Comparison of ENCODE assay signal across 9 cellular contexts in the genomic region with DNA sequence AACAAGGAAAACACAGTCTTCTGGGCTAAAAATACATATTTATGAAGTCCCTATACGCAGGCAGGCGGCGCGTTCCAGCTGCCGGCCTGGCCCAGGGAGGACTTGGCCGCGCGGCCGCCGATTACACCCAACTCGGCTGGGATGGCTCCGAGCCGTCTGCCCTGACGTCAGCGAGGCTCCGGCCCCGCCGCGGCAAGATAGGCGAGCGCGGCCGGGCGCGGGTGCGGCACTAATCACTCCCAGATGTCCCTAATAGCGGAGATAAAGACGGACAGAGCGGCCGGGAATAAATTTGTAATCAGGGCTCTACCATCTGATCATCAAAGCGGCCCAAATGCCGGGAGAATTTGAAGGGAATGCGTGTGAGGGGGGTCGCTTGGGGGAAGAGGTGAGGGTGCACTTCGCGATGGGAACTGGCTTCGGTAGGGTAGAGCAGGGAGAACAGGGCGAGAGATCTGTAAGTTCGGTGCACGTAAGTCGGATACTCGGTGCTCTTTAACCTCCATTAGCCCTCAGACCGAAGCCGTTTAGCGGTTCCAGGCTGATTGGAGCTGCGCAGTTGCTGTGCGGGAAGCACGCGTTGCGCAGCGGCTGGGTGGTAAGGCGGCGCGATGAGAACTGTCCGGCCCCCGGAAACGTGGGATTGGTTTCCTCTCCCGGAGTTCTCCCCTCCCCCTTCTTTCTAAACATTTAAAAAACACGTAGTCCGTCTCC. TPM values are rescaled to one million over a fixed set of nuclear protein-coding genes. Genes with fewer than 3 reads are reported as not detected.
DNase-seq lines count a peak whose midpoint lies in the region; ATAC-seq and TF ChIP-seq lines count a peak whose summit lies in the region.
"Had no signal": no experiment of that assay in that cellular context is flagged by ENCODE, and none has a peak within 500 bp of the region (broad histone marks: within the 10 kb centered on the region; RNA-seq: fewer than 3 reads in every experiment).

No MANE protein-coding gene starts in this region.

- H3K18ac ChIP-seq in mesendoderm (ENCODE audit: low read length), result no peak overlapping the region

- peak; percentile 75 for DNase-seq in ELF-1 (ENCODE audit: low read depth, low spot score)
- DNase-seq in NCI-H345 treated with DMSO at 0.1 percent for 48 hours (lab: John Stamatoyannopoulos, UW; ENCODE audit: unreplicated experiment), result peak; percentile 12
- DNase-seq in effector memory CD4-positive, alpha-beta T cell, result no peak
- DNase-seq in mesendoderm, result peak; percentile 80
- DNase-seq in aorta, result peak; percentile 91 to 93
- no peak for DNase-seq in SHP77 (lab: John Stamatoyannopoulos, UW)
- DNase-seq in MM.1S, result no peak
- DNase-seq in activated T-cell treated with anti-CD3 and anti-CD28 coated beads, Interleukin-2, amount 50 U/mL, for 48 hours, result no peak

- H2AFZ ChIP-seq in MM.1S (ENCODE audit: low read length), result no peak overlapping the region

- H3K9me3 ChIP-seq in effector memory CD4-positive, alpha-beta T cell (ENCODE audit: control insufficient read depth, low read length), result peaks cover 13% of the 10 kb centered on the region
- H3K9me3 ChIP-seq in aorta (ENCODE audit: control insufficient read depth, low read length) (no peaks in the 10 kb centered on the region), MM.1S (replicated peaks; ENCODE audit: insufficient read depth, low read length) (no peaks in the 10 kb centered on the region)

- no peaks in the 10 kb centered on the region for H4K20me1 ChIP-seq in MM.1S (ENCODE audit: insufficient read depth, low read length)

- no peak overlapping the region for H3K27ac ChIP-seq in effector memory CD4-positive, alpha-beta T cell (ENCODE audit: insufficient read depth, low read length, poor library complexity, severe bottlenecking)
- no peak overlapping the region for H3K27ac ChIP-seq in mesendoderm (ENCODE audit: low read depth, low read length)
- peak overlapping the region; percentile 78 to 98 for H3K27ac ChIP-seq in aorta (ENCODE audit: low read depth in 1 of 2, low read length in 2 of 2)
- H3K27ac ChIP-seq in MM.1S (ENCODE audit: low read length), result no peak overlapping the region

- H3K27me3 ChIP-seq in effector memory CD4-positive, alpha-beta T cell (replicated peaks; ENCODE audit: control insufficient read depth, insufficient read depth, low read length, poor library complexity, severe bottlenecking), result peaks cover 93% of the 10 kb centered on the region
- H3K27me3 ChIP-seq in mesendoderm (ENCODE audit: insufficient read depth, low read length, poor library complexity) (peaks cover 86% of the 10 kb centered on the region), aorta (ENCODE audit: control insufficient read depth in 1 of 2, insufficient read depth in 2 of 2, low read length in 1 of 2) (no peaks in the 10 kb centered on the region), MM.1S (replicated peaks; ENCODE audit: insufficient read depth, low read length) (no peaks in the 10 kb centered on the region)

- intact Hi-C loops in aorta (cut with DNase I), result loop anchor here in 1 of 2 donors (2.0 kb wide), 1 partner anchor 152 kb away; the partner anchor contains the start of gene SAP30

- H3K23ac ChIP-seq in mesendoderm (ENCODE audit: low read length), result no peak overlapping the region

- peak overlapping the region; percentile 64 for H3K4me2 ChIP-seq in mesendoderm (ENCODE audit: low read length)
- H3K4me2 ChIP-seq in MM.1S (ENCODE audit: low read depth, low read length), result no peak overlapping the region

- no peak for TF ChIP-seq CTCF in MM.1S (IDR thresholded peaks at IDR 0.05; ENCODE audit: low read length)

- no CpG with 5 or more reads among the region's 60 CpGs for WGBS in mesendoderm (ENCODE audit: extremely low coverage, insufficient coverage, low lambda C conversion rate)
- WGBS in aorta, 2 donors, result 1% methylated on average over 60 of the region's 60 CpGs

- H2AK5ac ChIP-seq in mesendoderm (ENCODE audit: low read length), result no peak overlapping the region

- peaks cover 12% of the 10 kb centered on the region for H3K4me1 ChIP-seq in effector memory CD4-positive, alpha-beta T cell (ENCODE audit: control insufficient read depth, insufficient read depth, low read length, poor library complexity, severe bottlenecking)
- H3K4me1 ChIP-seq in mesendoderm (ENCODE audit: control insufficient read depth, low read depth, low read length) (peaks cover 4% of the 10 kb centered on the region), aorta (ENCODE audit: control insufficient read depth in 1 of 2, insufficient read depth in 2 of 2, low read length in 2 of 2) (no peaks in the 10 kb centered on the region), MM.1S (ENCODE audit: low read length) (no peaks in the 10 kb centered on the region)

- H3K9ac ChIP-seq in mesendoderm (ENCODE audit: low read length) (no peak overlapping the region), MM.1S (ENCODE audit: low read length) (no peak overlapping the region)

- no peak overlapping the region for H2BK5ac ChIP-seq in mesendoderm (ENCODE audit: low read length)

- H2BK120ac ChIP-seq in mesendoderm (ENCODE audit: low read depth, low read length), result no peak overlapping the region

- no peaks in the 10 kb centered on the region for H3K79me1 ChIP-seq in mesendoderm (ENCODE audit: low read length)

- H3K4me3 ChIP-seq in effector memory CD4-positive, alpha-beta T cell (ENCODE audit: insufficient read depth, low read depth, low read length, poor library complexity, severe bottlenecking), result peak overlapping the region; percentile 15
- H3K4me3 ChIP-seq in mesendoderm (ENCODE audit: low read length), result peak overlapping the region; percentile 34
- H3K4me3 ChIP-seq in aorta (ENCODE audit: low read length in 2 of 2), result peak overlapping the region; percentile 23 to 47
- no peak overlapping the region for H3K4me3 ChIP-seq in MM.1S (ENCODE audit: low read length)

- peak; percentile 91 for ATAC-seq in aorta (ENCODE audit: low FRiP score)

- H3K36me3 ChIP-seq in effector memory CD4-positive, alpha-beta T cell (ENCODE audit: control insufficient read depth, insufficient read depth, low read length), result no peaks in the 10 kb centered on the region
- H3K36me3 ChIP-seq in mesendoderm (ENCODE audit: control insufficient read depth, insufficient read depth, low read length) (no peaks in the 10 kb centered on the region), aorta (ENCODE audit: control insufficient read depth in 1 of 2, insufficient read depth in 2 of 2, low read length in 1 of 2) (no peaks in the 10 kb centered on the region), MM.1S (replicated peaks; ENCODE audit: insufficient read depth, low read length) (no peaks in the 10 kb centered on the region)

- no peaks in the 10 kb centered on the region for H3K79me2 ChIP-seq in mesendoderm (ENCODE audit: control insufficient read depth, insufficient read depth, low read length)
- H3K79me2 ChIP-seq in MM.1S (ENCODE audit: low read length), result no peaks in the 10 kb centered on the region

- H4K5ac ChIP-seq in mesendoderm (ENCODE audit: low read length), result no peak overlapping the region

- H3K9me2 ChIP-seq in MM.1S (replicated peaks; ENCODE audit: insufficient read depth, low read length), result no peaks in the 10 kb centered on the region

- peak overlapping the region; percentile 71 for H3K56ac ChIP-seq in mesendoderm (ENCODE audit: low read length)

- H3F3A ChIP-seq in MM.1S (ENCODE audit: insufficient read depth, low read length), result no peaks in the 10 kb centered on the region

- H4K8ac ChIP-seq in mesendoderm (ENCODE audit: low read depth, low read length), result no peak overlapping the region

- H3K4ac ChIP-seq in mesendoderm (ENCODE audit: low read depth, low read length), result no peak overlapping the region

- no peak overlapping the region for H2BK15ac ChIP-seq in mesendoderm (replicated peaks; ENCODE audit: low read depth)

RNA-seq across cellular contexts. Expression of gene HAND2, which starts 7.7 kb away (rescaled TPM):
- 0.32 TPM for polyA plus RNA-seq in mesendoderm (2013, experiment 1 of 2)
- 0.31 TPM for polyA plus RNA-seq in mesendoderm (2013, experiment 2 of 2)
- 10 to 100 TPM in 1 of 2 donors, 1 to 10 TPM in 1; 5.2 to 19.5 TPM for total RNA-seq in aorta
- 10 to 100 TPM; 17.0 to 36.7 TPM for polyA plus RNA-seq in aorta
- total RNA-seq: renal cortical epithelial cell had no signal

Comparison
In these comparisons a context has a peak if more than half of its experiments do, and no peak if none do; other contexts are left out.
1. DNase-seq: peak in ELF-1 (single experiment), NCI-H345 treated with DMSO at 0.1 percent for 48 hours (single experiment), mesendoderm (single experiment) and aorta (2 of 2); none in effector memory CD4-positive, alpha-beta T cell (0 of 3), SHP77 (0 of 2), MM.1S (single experiment) and activated T-cell treated with anti-CD3 and anti-CD28 coated beads, Interleukin-2, amount 50 U/mL, for 48 hours (0 of 2).
2. H3K27ac ChIP-seq: peak in aorta (2 of 2); none in effector memory CD4-positive, alpha-beta T cell (single experiment), mesendoderm (single experiment) and MM.1S (single experiment).